In the genomic region with DNA sequence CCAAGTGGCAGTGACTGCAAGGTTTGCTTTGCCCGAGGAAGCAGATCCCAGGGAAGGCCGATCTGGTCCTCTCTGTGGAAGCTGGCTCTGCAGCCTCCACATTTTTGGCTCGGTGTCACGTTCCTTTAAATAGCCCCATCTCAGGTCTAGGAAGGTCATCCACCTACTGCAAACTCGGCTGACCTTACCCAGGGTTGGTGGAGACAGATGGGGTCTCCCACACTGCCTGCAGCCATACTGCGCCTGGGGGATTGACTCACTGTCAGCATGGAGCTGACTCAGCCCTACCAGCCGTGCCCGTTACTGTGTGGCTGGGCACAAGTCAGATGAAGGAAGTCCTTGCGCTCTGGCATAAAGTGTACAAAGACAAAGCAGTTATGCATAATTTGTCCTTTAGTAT, we compare ENCODE assay signal across 11 cellular contexts. TPM values are rescaled to one million over a fixed set of nuclear protein-coding genes. Genes with fewer than 3 reads are reported as not detected.
DNase-seq lines count a peak whose midpoint lies in the region; ATAC-seq, FAIRE-seq and TF ChIP-seq lines count a peak whose summit lies in the region.
"Had no signal": no experiment of that assay in that cellular context is flagged by ENCODE, and none has a peak within 500 bp of the region (broad histone marks: within the 10 kb centered on the region; RNA-seq: fewer than 3 reads in every experiment).

No MANE protein-coding gene starts in this region.

- H3K4me1 Mint-ChIP-seq in naive thymus-derived CD4-positive, alpha-beta T cell, result peaks cover 0 to 4% (median 0%) of the 10 kb centered on the region in 7 donors

- H3K9me3 ChIP-seq in naive thymus-derived CD4-positive, alpha-beta T cell (ENCODE audit: control insufficient read depth in 2 of 3, low read length in 3 of 3), result no peaks in the 10 kb centered on the region
- peaks cover 11% of the 10 kb centered on the region; the same call in 1 of the 2 replicates for H3K9me3 ChIP-seq in OCI-LY7 (ENCODE audit: low read length)

- no peaks in the 10 kb centered on the region for H3K27me3 Mint-ChIP-seq in naive thymus-derived CD4-positive, alpha-beta T cell

- no peaks in the 10 kb centered on the region for H3K9me2 ChIP-seq in OCI-LY7 (ENCODE audit: insufficient read depth, low read length)

- peak; percentile 80 for ATAC-seq in naive thymus-derived CD4-positive, alpha-beta T cell
- ATAC-seq in HG03135 (IDR thresholded peaks at IDR 0.05; ENCODE audit: unreplicated experiment) (no peak), GM21423 (IDR thresholded peaks at IDR 0.05; ENCODE audit: unreplicated experiment) (no peak)

- peaks cover 0 to 28% (median 6%) of the 10 kb centered on the region in 5 donors for H3K36me3 Mint-ChIP-seq in naive thymus-derived CD4-positive, alpha-beta T cell

- H3K36me3 ChIP-seq in naive thymus-derived CD4-positive, alpha-beta T cell (ENCODE audit: control insufficient read depth in 2 of 3, insufficient read depth in 3 of 3, low read length in 3 of 3), result peaks cover 0 to 13% (median 0%) of the 10 kb centered on the region in 3 experiments
- H3K36me3 ChIP-seq in OCI-LY7 (ENCODE audit: insufficient read depth, low read length), result no peaks in the 10 kb centered on the region

- POLR2A ChIA-PET in naive thymus-derived CD4-positive, alpha-beta T cell (lab: Charles Lee), result no interaction called here
- POLR2A ChIA-PET in OCI-LY7 (lab: Charles Lee), result no interaction called here

- H3K4me3 ChIP-seq in epithelial cell of esophagus (ENCODE audit: low read length), result no peak overlapping the region
- no peak overlapping the region for H3K4me3 ChIP-seq in naive thymus-derived CD4-positive, alpha-beta T cell (ENCODE audit: low read length)
- H3K4me3 ChIP-seq in OCI-LY7 (ENCODE audit: low read depth, low read length, poor library complexity, severe bottlenecking), result no peak overlapping the region

- no peaks in the 10 kb centered on the region for H3K79me2 ChIP-seq in OCI-LY7 (ENCODE audit: insufficient read depth, low read depth, low read length)

- H4K20me1 ChIP-seq in OCI-LY7 (ENCODE audit: insufficient read depth, low read length), result no peaks in the 10 kb centered on the region

- H3K27me3 ChIP-seq in naive thymus-derived CD4-positive, alpha-beta T cell (ENCODE audit: control insufficient read depth in 2 of 2, insufficient read depth in 2 of 2, low read length in 2 of 2), result no peaks in the 10 kb centered on the region

- DNase-seq in C1 segment of cervical spinal cord (lab: John Stamatoyannopoulos, UW) (peak in 10 of 14 donors; percentile 18 to 74 (median 32)), NCI-H2227 (lab: John Stamatoyannopoulos, UW; ENCODE audit: unreplicated experiment) (peak; percentile 56), epithelial cell of esophagus (ENCODE audit: low read depth) (peak; percentile 51), GM12892 (ENCODE audit: insufficient read length) (no peak), OCI-LY7 (ENCODE audit: low spot score) (no peak)
- DNase-seq in naive thymus-derived CD4-positive, alpha-beta T cell, result no peak
- DNase-seq: NCI-H524; stimulated activated CD4-positive, alpha-beta T cell treated with anti-CD3 and anti-CD28 coated beads, Interleukin-2, amount 100 ng/mL, for 48 hours had no signal

- no peak for TF ChIP-seq POLR2A in GM12892 (IDR thresholded peaks at IDR 0.05; ENCODE audit: low read depth, low read length)

- no peak for FAIRE-seq in GM12892 (lab: Jason Lieb, UNC)
- FAIRE-seq: G401.6 had no signal

- no TSS peak for BruUV-seq in OCI-LY7 (replicated peaks; lab: Mats Ljungman, UMichigan)

- TF ChIP-seq CTCF in epithelial cell of esophagus (IDR thresholded peaks at IDR 0.05; ENCODE audit: insufficient read depth, low read depth, low read length, missing control alignments) (no peak), OCI-LY7 (conservative IDR thresholded peaks at IDR 0.05; ENCODE audit: low read length) (no peak)

- CTCF ChIA-PET in naive thymus-derived CD4-positive, alpha-beta T cell (lab: Charles Lee), result no interaction called here
- CTCF ChIA-PET in OCI-LY7 (lab: Charles Lee; ENCODE audit: unreplicated experiment), result no interaction called here

- H3K27ac ChIP-seq in naive thymus-derived CD4-positive, alpha-beta T cell (ENCODE audit: low read depth, low read length), result no peak overlapping the region
- H3K27ac ChIP-seq in OCI-LY7 (ENCODE audit: low read depth, low read length, poor library complexity, severe bottlenecking), result no peak overlapping the region

- no peaks in the 10 kb centered on the region for H3K9me3 Mint-ChIP-seq in naive thymus-derived CD4-positive, alpha-beta T cell

- no peak overlapping the region for H3K27ac Mint-ChIP-seq in naive thymus-derived CD4-positive, alpha-beta T cell

- no peak overlapping the region for H2AFZ ChIP-seq in OCI-LY7 (ENCODE audit: low read length)

- H3K4me3 Mint-ChIP-seq in naive thymus-derived CD4-positive, alpha-beta T cell, result no peak overlapping the region

- no peaks in the 10 kb centered on the region for H3K4me1 ChIP-seq in naive thymus-derived CD4-positive, alpha-beta T cell (ENCODE audit: control insufficient read depth in 2 of 2, insufficient read depth in 2 of 2, low read length in 2 of 2)
- peaks cover 8% of the 10 kb centered on the region for H3K4me1 ChIP-seq in OCI-LY7 (ENCODE audit: insufficient read depth, low read length, poor library complexity, severe bottlenecking)

- intact Hi-C loops in naive thymus-derived CD4-positive, alpha-beta T cell (cut with micrococcal nuclease), result no loop called here
- intact Hi-C loops in OCI-LY7 (cut with micrococcal nuclease; ENCODE audit: unreplicated experiment), result no loop called here

- H3K4me2 ChIP-seq in OCI-LY7 (ENCODE audit: low read length), result no peak overlapping the region

RNA-seq across cellular contexts. Expression of a gene that starts 16.9 kb away (rescaled TPM):
- total RNA-seq in naive thymus-derived CD4-positive, alpha-beta T cell, result 10 to 100 TPM in 3 of 5 experiments, 1 to 10 TPM in 2; 4.2 to 13.8 (median 11.7) TPM
- polyA plus RNA-seq in naive thymus-derived CD4-positive, alpha-beta T cell, result 10 to 100 TPM; 17.8 TPM
- 6.9 TPM for polyA plus RNA-seq in GM12892 (2012; ENCODE audit: missing spikeins)
- total RNA-seq in OCI-LY7 (2014; rRNA removed; shearing (Covaris generic)), result 17.4 and 22.7 TPM in 2 replicates
- 15.4 and 19.4 TPM in 2 replicates for total RNA-seq in OCI-LY7 (2022)

RNA-seq across cellular contexts. Expression of a gene that starts 29.9 kb away (rescaled TPM):
- not detected for total RNA-seq in naive thymus-derived CD4-positive, alpha-beta T cell
- polyA plus RNA-seq in naive thymus-derived CD4-positive, alpha-beta T cell, result not detected
- 0.06 TPM for polyA plus RNA-seq in GM12892 (2012; ENCODE audit: missing spikeins)
- total RNA-seq in OCI-LY7 (2014; rRNA removed; shearing (Covaris generic)), result not detected in 2 replicates
- not detected in 2 replicates for total RNA-seq in OCI-LY7 (2022)

RNA-seq across cellular contexts. Expression of a gene that starts 34.6 kb away (rescaled TPM):
- 10 to 100 TPM in 2 of 5 experiments, 1 to 10 TPM in 3; 4.1 to 26.0 (median 7.2) TPM for total RNA-seq in naive thymus-derived CD4-positive, alpha-beta T cell
- 1 to 10 TPM; 2.9 to 3.8 TPM for polyA plus RNA-seq in naive thymus-derived CD4-positive, alpha-beta T cell
- 9.4 TPM for polyA plus RNA-seq in GM12892 (2012; ENCODE audit: missing spikeins)
- 0.21 and 0.44 TPM in 2 replicates for total RNA-seq in OCI-LY7 (2014; rRNA removed; shearing (Covaris generic))
- 2.4 and 2.7 TPM in 2 replicates for total RNA-seq in OCI-LY7 (2022)

Comparison
In these comparisons a context has a peak if more than half of its experiments do, and no peak if none do; other contexts are left out.
1. DNase-seq: peak in C1 segment of cervical spinal cord (10 of 14), NCI-H2227 (single experiment) and epithelial cell of esophagus (single experiment); none in naive thymus-derived CD4-positive, alpha-beta T cell (0 of 9), GM12892 (single experiment) and OCI-LY7 (single experiment).